8 cellular contexts compared by ENCODE assay signal in genomic region chr20:35146922-35147574, GRCh38. TPM values are rescaled to one million over a fixed set of nuclear protein-coding genes. Genes with fewer than 3 reads are reported as not detected.
DNase-seq lines count a peak whose midpoint lies in the region; ATAC-seq, FAIRE-seq and TF ChIP-seq lines count a peak whose summit lies in the region.

Gene EDEM2, minus strand, starts transcription at chr20:35147336. Its CDS starts 78 bp downstream, at chr20:35147258.

- peaks cover 8% of the 10 kb centered on the region for H3K79me2 ChIP-seq in DOHH2 (ENCODE audit: control insufficient read depth, low read length)

- peak within 1 kb of the TSS; percentile 91 for H3K27ac Mint-ChIP-seq in activated T-helper 2 cell treated with anti-CD3 and anti-CD28 coated beads, Interferon-gamma antibody, Interleukin-2, Interleukin-4, amounts not matched to agents 10 μg/mL and 5 μg/mL and 100 μg/mL, durations not matched to agents 14 hours and 24 hours and 36 hours
- H3K27ac Mint-ChIP-seq in natural killer cell: peak within 1 kb of the TSS; percentile 93 to 94

- peak within 1 kb of the TSS; percentile 88 for H3K4me2 ChIP-seq in DOHH2 (ENCODE audit: low read length)

- TF ChIP-seq POLR2A in H54 (IDR thresholded peaks at IDR 0.05; ENCODE audit: low read depth, low read length): peak; percentile 83
- TF ChIP-seq POLR2A in Raji (IDR thresholded peaks at IDR 0.05; ENCODE audit: insufficient read depth, low read depth, low read length): peak; percentile 88

- peaks cover 3% of the 10 kb centered on the region for H3K27me3 Mint-ChIP-seq in activated T-helper 2 cell treated with anti-CD3 and anti-CD28 coated beads, Interferon-gamma antibody, Interleukin-2, Interleukin-4, amounts not matched to agents 10 μg/mL and 5 μg/mL and 100 μg/mL, durations not matched to agents 14 hours and 24 hours and 36 hours (ENCODE audit: low read depth)
- no peaks in the 10 kb centered on the region for H3K27me3 Mint-ChIP-seq in natural killer cell (ENCODE audit: low read depth in 2 of 2)

- no peak within 1 kb of the TSS for H3K27ac ChIP-seq in DOHH2 (ENCODE audit: low read depth, low read length)

- H3K36me3 ChIP-seq in DOHH2 (ENCODE audit: control insufficient read depth, low read length): peaks cover 11% of the 10 kb centered on the region

- peak; percentile 88 to 94 (median 91) for ATAC-seq in natural killer cell

- H3K4me1 ChIP-seq in DOHH2 (ENCODE audit: control insufficient read depth, low read length): peaks cover 27% of the 10 kb centered on the region

- no peaks in the 10 kb centered on the region for H3K9me3 ChIP-seq in DOHH2 (ENCODE audit: control insufficient read depth, insufficient read depth, low read length)

- peaks cover 21% of the 10 kb centered on the region for H3K36me3 Mint-ChIP-seq in activated T-helper 2 cell treated with anti-CD3 and anti-CD28 coated beads, Interferon-gamma antibody, Interleukin-2, Interleukin-4, amounts not matched to agents 10 μg/mL and 5 μg/mL and 100 μg/mL, durations not matched to agents 14 hours and 24 hours and 36 hours (ENCODE audit: low read depth)
- H3K36me3 Mint-ChIP-seq in natural killer cell: no peaks in the 10 kb centered on the region

- peaks cover 28% of the 10 kb centered on the region for H3K4me1 Mint-ChIP-seq in activated T-helper 2 cell treated with anti-CD3 and anti-CD28 coated beads, Interferon-gamma antibody, Interleukin-2, Interleukin-4, amounts not matched to agents 10 μg/mL and 5 μg/mL and 100 μg/mL, durations not matched to agents 14 hours and 24 hours and 36 hours (ENCODE audit: low read depth)
- peaks cover 22 to 36% of the 10 kb centered on the region in 2 donors for H3K4me1 Mint-ChIP-seq in natural killer cell

- H3K9me2 ChIP-seq in DOHH2 (replicated peaks; ENCODE audit: control insufficient read depth, low read length): no peaks in the 10 kb centered on the region

- no peaks in the 10 kb centered on the region for H3K9me3 Mint-ChIP-seq in activated T-helper 2 cell treated with anti-CD3 and anti-CD28 coated beads, Interferon-gamma antibody, Interleukin-2, Interleukin-4, amounts not matched to agents 10 μg/mL and 5 μg/mL and 100 μg/mL, durations not matched to agents 14 hours and 24 hours and 36 hours
- no peaks in the 10 kb centered on the region for H3K9me3 Mint-ChIP-seq in natural killer cell

- peak within 1 kb of the TSS; percentile 78 for H3K4me3 ChIP-seq in DOHH2 (ENCODE audit: low read length)

- TF ChIP-seq CTCF in DOHH2 (IDR thresholded peaks at IDR 0.05; ENCODE audit: low read depth, low read length, poor library complexity, severe bottlenecking): peak; percentile 21
- TF ChIP-seq CTCF in natural killer cell (IDR thresholded peaks at IDR 0.05): no peak

- FAIRE-seq in H54 (lab: Jason Lieb, UNC): peak; percentile 55

- intact Hi-C loops in activated T-helper 2 cell treated with anti-CD3 and anti-CD28 coated beads, Interferon-gamma antibody, Interleukin-2, Interleukin-4, amounts not matched to agents 10 μg/mL and 5 μg/mL and 100 μg/mL, durations not matched to agents 14 hours and 24 hours and 36 hours (cut with micrococcal nuclease): loop anchor here (5.0 kb wide), 2 partner anchors 55 to 325 kb away; partner anchors contain the start of gene TRPC4AP
- intact Hi-C loops in natural killer cell (cut with micrococcal nuclease): loop anchor here (10.0 kb wide), 1 partner anchor 298 kb away; no protein-coding TSS in a partner anchor

- H3K27me3 ChIP-seq in DOHH2 (ENCODE audit: control insufficient read depth, low read length): no peaks in the 10 kb centered on the region

- peak within 1 kb of the TSS; percentile 96 for H3K4me3 Mint-ChIP-seq in activated T-helper 2 cell treated with anti-CD3 and anti-CD28 coated beads, Interferon-gamma antibody, Interleukin-2, Interleukin-4, amounts not matched to agents 10 μg/mL and 5 μg/mL and 100 μg/mL, durations not matched to agents 14 hours and 24 hours and 36 hours (ENCODE audit: low read depth)
- peak within 1 kb of the TSS; percentile 93 for H3K4me3 Mint-ChIP-seq in natural killer cell

- H3F3A ChIP-seq in DOHH2 (ENCODE audit: control insufficient read depth, insufficient read depth): peaks cover 5% of the 10 kb centered on the region

- peak; percentile 93 for DNase-seq in H54 (ENCODE audit: insufficient read length, low spot score)
- peak; percentile 97 for DNase-seq in M059J (ENCODE audit: low read depth)
- DNase-seq in activated T-helper 2 cell treated with anti-CD3 and anti-CD28 coated beads, Interferon-gamma antibody, Interleukin-2, Interleukin-4, amounts not matched to agents 10 μg/mL and 5 μg/mL and 100 μg/mL, durations not matched to agents 14 hours and 24 hours and 36 hours (ENCODE audit: low spot score): peak; percentile 93
- peak; percentile 95 for DNase-seq in fibroblast of peridontal ligament (ENCODE audit: extremely low read depth)
- peak; percentile 89 for DNase-seq in natural killer cell
- DNase-seq in stimulated activated naive CD4-positive, alpha-beta T cell (lab: John Stamatoyannopoulos, UW): peak; percentile 85 to 92 (median 91)

- no peaks in the 10 kb centered on the region for H4K20me1 ChIP-seq in DOHH2 (ENCODE audit: control insufficient read depth, insufficient read depth, low read depth, low read length)

RNA-seq across cellular contexts. Expression of gene EDEM2, which starts in this region (rescaled TPM):
- total RNA-seq in M059J (2014; rRNA removed; shearing (Covaris generic)): 54.5 and 80.3 TPM in 2 replicates
- total RNA-seq in activated T-helper 2 cell treated with anti-CD3 and anti-CD28 coated beads, Interferon-gamma antibody, Interleukin-2, Interleukin-4, amounts not matched to agents 10 μg/mL and 5 μg/mL and 100 μg/mL, durations not matched to agents 14 hours and 24 hours and 36 hours: 25.5 and 25.7 TPM in 2 replicates
- 10 to 100 TPM; 20.0 to 27.4 (median 25.3) TPM for total RNA-seq in natural killer cell
